1 cellular context compared by ENCODE assay signal in genomic region chr11:33613404-33613803, GRCh38.
TF ChIP-seq lines count a peak whose summit lies in the region.

No MANE protein-coding gene starts in this region.

TF ChIP-seq in GM23338, 12 proteins besides CTCF, POLR2A, EP300 and RAD21 (continued from another document):
- no peak for TF ChIP-seq EZH2 (IDR thresholded peaks at IDR 0.05; ENCODE audit: low read depth, unreplicated experiment)
- no peak for TF ChIP-seq ZNF462 (CRISPR knock-in tag; IDR thresholded peaks at IDR 0.05)
- no peak for TF ChIP-seq CREB1 (CRISPR knock-in tag; IDR thresholded peaks at IDR 0.05; ENCODE audit: low read depth)
- TF ChIP-seq STAT1 (IDR thresholded peaks at IDR 0.05; ENCODE audit: unreplicated experiment) = no peak
- TF ChIP-seq NANOG (IDR thresholded peaks at IDR 0.05; ENCODE audit: borderline replicate concordance) = no peak
- no peak for TF ChIP-seq REST (IDR thresholded peaks at IDR 0.05; ENCODE audit: unreplicated experiment)
- no peak for TF ChIP-seq ETS1 (IDR thresholded peaks at IDR 0.05)
- no peak for TF ChIP-seq POLR2AphosphoS5 (IDR thresholded peaks at IDR 0.05; ENCODE audit: low read depth)
- TF ChIP-seq ZNF331 (CRISPR knock-in tag; IDR thresholded peaks at IDR 0.05; ENCODE audit: low read depth) = no peak
